22 cellular contexts compared by ENCODE assay signal in genomic region chr7:107164092-107164491, GRCh38.
"Had no signal": no experiment of that assay in that cellular context is flagged by ENCODE, and none has a peak within 500 bp of the region (broad histone marks: within the 10 kb centered on the region; RNA-seq: fewer than 3 reads in every experiment).

No MANE protein-coding gene starts in this region.

- H3K4me1 ChIP-seq: breast epithelium, foreskin keratinocyte, upper lobe of right lung had no signal

- H3K9me3 ChIP-seq: breast epithelium, lower lobe of right lung, spleen, upper lobe of right lung had no signal

- ATAC-seq: activated naive CD4-positive, alpha-beta T cell treated with anti-CD3 and anti-CD28 coated beads, Interleukin-2, amount 50 U/mL, for 72 hours; activated T-helper 17 cell treated with anti-CD3 and anti-CD28 coated beads, Interleukin-2, amount 50 U/mL, for 72 hours; foreskin keratinocyte; left lobe of liver; lower lobe of right lung; naive thymus-derived CD4-positive, alpha-beta T cell; stimulated activated naive CD8-positive, alpha-beta T cell treated with anti-CD3 and anti-CD28 coated beads, Interleukin-15, Interleukin-2, amounts not matched to agents 100 U/mL and 50 U/mL, for 24 hours; T-cell; upper lobe of right lung; WTC11 had no signal

- H3K4me1 Mint-ChIP-seq: activated T-helper 17 cell treated with anti-CD3 and anti-CD28 coated beads, Interleukin-2, amount 50 U/mL, for 72 hours had no signal

- H3K4me3 ChIP-seq: breast epithelium, lower lobe of right lung, spleen, upper lobe of right lung had no signal

- H3K27ac ChIP-seq: breast epithelium, foreskin keratinocyte, lower lobe of right lung, spleen, upper lobe of right lung had no signal

- H3K9me3 Mint-ChIP-seq: activated naive CD4-positive, alpha-beta T cell treated with anti-CD3 and anti-CD28 coated beads, Interleukin-2, amount 50 U/mL, for 72 hours; activated T-cell treated with anti-CD3 and anti-CD28 coated beads, Interleukin-2, amount 50 U/mL, for 24 hours; activated T-helper 17 cell treated with anti-CD3 and anti-CD28 coated beads, Interleukin-2, amount 50 U/mL, for 72 hours; T-cell; T-helper 2 cell treated with Interferon-gamma antibody and Interleukin-4, amounts not matched to agents 5 μg/mL and 100 μg/mL, for 36 hours; WTC11 had no signal

- H3K4me3 Mint-ChIP-seq: activated T-cell treated with anti-CD3 and anti-CD28 coated beads, Interleukin-2, amount 50 U/mL, for 24 hours; activated T-helper 17 cell treated with anti-CD3 and anti-CD28 coated beads, Interleukin-2, amount 50 U/mL, for 72 hours; T-cell; T-helper 2 cell treated with Interferon-gamma antibody and Interleukin-4, amounts not matched to agents 5 μg/mL and 100 μg/mL, for 36 hours; WTC11 had no signal

- H3K27me3 Mint-ChIP-seq: activated T-cell treated with anti-CD3 and anti-CD28 coated beads, Interleukin-2, amount 50 U/mL, for 24 hours; activated T-helper 17 cell treated with anti-CD3 and anti-CD28 coated beads, Interleukin-2, amount 50 U/mL, for 72 hours; progenitor cell of endocrine pancreas had no signal

- H3K27me3 ChIP-seq: breast epithelium, foreskin keratinocyte, spleen, upper lobe of right lung had no signal

- H3K27ac Mint-ChIP-seq: activated naive CD4-positive, alpha-beta T cell treated with anti-CD3 and anti-CD28 coated beads, Interleukin-2, amount 50 U/mL, for 72 hours; activated T-cell treated with anti-CD3 and anti-CD28 coated beads, Interleukin-2, amount 50 U/mL, for 24 hours; activated T-helper 17 cell treated with anti-CD3 and anti-CD28 coated beads, Interleukin-2, amount 50 U/mL, for 72 hours; progenitor cell of endocrine pancreas; T-helper 2 cell treated with Interferon-gamma antibody and Interleukin-4, amounts not matched to agents 5 μg/mL and 100 μg/mL, for 36 hours had no signal

- DNase-seq: activated CD4-positive, alpha-beta T cell treated with anti-CD3 and anti-CD28 coated beads, Interleukin-2, amount 50 U/mL, for 4 hours; activated CD8-positive, alpha-beta memory T cell treated with anti-CD3 and anti-CD28 coated beads for 24 hours; activated CD8-positive, alpha-beta memory T cell treated with anti-CD3 and anti-CD28 coated beads, Interleukin-2, amount 50 U/mL, for 4 hours; activated T-cell treated with anti-CD3 and anti-CD28 coated beads, Interleukin-2, amount 50 U/mL, for 24 hours; aorta; effector CD4-positive, alpha-beta T cell; erythroblast; foreskin keratinocyte; lower lobe of right lung; naive thymus-derived CD4-positive, alpha-beta T cell; spleen; stimulated activated CD4-positive, alpha-beta T cell treated with anti-CD3 and anti-CD28 coated beads, Interleukin-4, amount 100 ng/mL, for 24 hours; stimulated activated naive CD8-positive, alpha-beta T cell treated with anti-CD3 and anti-CD28 coated beads, Interleukin-15, Interleukin-2, amounts not matched to agents 100 U/mL and 50 U/mL, for 24 hours; T-cell; upper lobe of right lung had no signal

- H3K36me3 Mint-ChIP-seq: activated naive CD4-positive, alpha-beta T cell treated with anti-CD3 and anti-CD28 coated beads, Interleukin-2, amount 50 U/mL, for 72 hours; T-cell; WTC11 had no signal
